18 cellular contexts compared by ENCODE assay signal in genomic region chr1:52523376-52523775, GRCh38. TPM values are rescaled to one million over a fixed set of nuclear protein-coding genes. Genes with fewer than 3 reads are reported as not detected.
A peak's percentile ranks its signal among the peaks of the same experiment; 100 is the strongest.
DNase-seq lines count a peak whose midpoint lies in the region; ATAC-seq, FAIRE-seq and TF ChIP-seq lines count a peak whose summit lies in the region.
"Had no signal": no experiment of that assay in that cellular context is flagged by ENCODE, and none has a peak within 500 bp of the region (broad histone marks: within the 10 kb centered on the region; RNA-seq: fewer than 3 reads in every experiment).

No MANE protein-coding gene starts in this region.

- dilution Hi-C loops in IMR-90 (cut with HindIII; ENCODE audit: low sequenced_read_pairs, unreplicated experiment), result no loop called here

- peaks cover 14% of the 10 kb centered on the region for H3K4me1 Mint-ChIP-seq in activated naive CD8-positive, alpha-beta T cell treated with anti-CD3 and anti-CD28 coated beads, Interleukin-2, amount 10 ng/mL, durations not matched to agents 7 days and 5 days
- H3K4me1 Mint-ChIP-seq in activated naive CD8-positive, alpha-beta T cell treated with anti-CD3 and anti-CD28 coated beads, Interleukin-2, amount 50 U/mL, for 24 hours, result peaks cover 23% of the 10 kb centered on the region
- peaks cover 7% of the 10 kb centered on the region for H3K4me1 Mint-ChIP-seq in osteocyte (ENCODE audit: unreplicated experiment)

- no CpG with 5 or more reads among the region's 3 CpGs for WGBS in IMR-90 (ENCODE audit: extremely low coverage in 2 of 2, insufficient read length in 1 of 2), 2 experiments
- 67 to 72% (median 72%) methylated on average over 3 of the region's 3 CpGs for WGBS in small intestine, 3 donors

- no peak overlapping the region for H2AFZ ChIP-seq in IMR-90 (replicated peaks; ENCODE audit: low read length, poor library complexity)

- 0 out of 2 replicates have a peak overlapping the region, but pooled peaks have one; percentile 12 for H3K4me2 ChIP-seq in IMR-90 (ENCODE audit: low read depth, low read length)

- no peak for TF ChIP-seq POLR2A in IMR-90 (IDR thresholded peaks at IDR 0.05; ENCODE audit: low read depth, low read length)

- BruUV-seq in IMR-90 (replicated peaks; lab: Mats Ljungman, UMichigan), result no TSS peak

- H2AK5ac ChIP-seq in IMR-90 (ENCODE audit: low read depth, low read length), result no peak overlapping the region

- H3K4me3 Mint-ChIP-seq in activated naive CD8-positive, alpha-beta T cell treated with anti-CD3 and anti-CD28 coated beads, Interleukin-2, amount 10 ng/mL, durations not matched to agents 7 days and 5 days, result no peak overlapping the region
- no peak overlapping the region for H3K4me3 Mint-ChIP-seq in activated naive CD8-positive, alpha-beta T cell treated with anti-CD3 and anti-CD28 coated beads, Interleukin-2, amount 50 U/mL, for 24 hours
- no peak overlapping the region for H3K4me3 Mint-ChIP-seq in osteocyte (ENCODE audit: unreplicated experiment)
- H3K4me3 Mint-ChIP-seq: dendritic cell treated with granulocyte-macrophage colony-stimulating factor and Interleukin-4, amounts not matched to agents 40 ng/mL and 50 ng/mL, for 4 days had no signal

- no peak for DNase-seq in activated naive CD8-positive, alpha-beta T cell treated with anti-CD3 and anti-CD28 coated beads, Interleukin-2, amount 10 ng/mL, durations not matched to agents 7 days and 5 days
- no peak for DNase-seq in activated naive CD8-positive, alpha-beta T cell treated with anti-CD3 and anti-CD28 coated beads, Interleukin-2, amount 50 U/mL, for 24 hours
- DNase-seq in IMR-90 (peak; percentile 76), astrocyte of the hippocampus (ENCODE audit: low read depth, low spot score) (peak; percentile 19), small intestine (peak; percentile 6), glomerular visceral epithelial cell (ENCODE audit: extremely low spot score) (no peak), WERI-Rb-1 (no peak), osteocyte (ENCODE audit: extremely low spot score, unreplicated experiment) (no peak)
- DNase-seq: AML-193, amygdala, erythroblast, heart left ventricle, MV-4-11, substantia nigra had no signal

- H3K14ac ChIP-seq in IMR-90 (replicated peaks; ENCODE audit: low read depth, low read length), result no peak overlapping the region

- H3K56ac ChIP-seq in IMR-90 (ENCODE audit: extremely low read depth, insufficient read depth, low read length), result no peak overlapping the region

- H3K23ac ChIP-seq in IMR-90 (ENCODE audit: low read depth, low read length), result no peak overlapping the region

- no peak for ATAC-seq in activated naive CD8-positive, alpha-beta T cell treated with anti-CD3 and anti-CD28 coated beads, Interleukin-2, amount 10 ng/mL, durations not matched to agents 7 days and 5 days (ENCODE audit: low read depth)
- ATAC-seq in activated naive CD8-positive, alpha-beta T cell treated with anti-CD3 and anti-CD28 coated beads, Interleukin-2, amount 50 U/mL, for 24 hours, result no peak
- ATAC-seq in IMR-90 (ENCODE audit: low read depth), result peak; percentile 73
- ATAC-seq: heart left ventricle, Panc1 had no signal

- H3K4me3 ChIP-seq in IMR-90 (ENCODE audit: insufficient read depth, low read depth, low read length), result no peak overlapping the region
- no peak overlapping the region for H3K4me3 ChIP-seq in small intestine (ENCODE audit: low read depth in 1 of 2, low read length in 2 of 2)
- H3K4me3 ChIP-seq in WERI-Rb-1 (ENCODE audit: low read depth, low read length), result no peak overlapping the region
- H3K4me3 ChIP-seq: HAP-1, heart left ventricle, right atrium auricular region had no signal

- H2BK5ac ChIP-seq in IMR-90 (ENCODE audit: low read depth, low read length, poor library complexity, severe bottlenecking), result no peak overlapping the region

- H4K20me1 ChIP-seq in IMR-90 (ENCODE audit: insufficient read depth, low read length), result peaks cover 10% of the 10 kb centered on the region

- in situ Hi-C loops in IMR-90 (cut with MboI; ENCODE audit: low sequenced_read_pairs), result no loop called here

- no peak overlapping the region for H2BK120ac ChIP-seq in IMR-90 (ENCODE audit: low read depth, low read length)

- H3K27ac Mint-ChIP-seq in activated naive CD8-positive, alpha-beta T cell treated with anti-CD3 and anti-CD28 coated beads, Interleukin-2, amount 10 ng/mL, durations not matched to agents 7 days and 5 days, result peak overlapping the region; percentile 16
- H3K27ac Mint-ChIP-seq in activated naive CD8-positive, alpha-beta T cell treated with anti-CD3 and anti-CD28 coated beads, Interleukin-2, amount 50 U/mL, for 24 hours, result no peak overlapping the region
- no peak overlapping the region for H3K27ac Mint-ChIP-seq in osteocyte (ENCODE audit: unreplicated experiment)
- H3K27ac Mint-ChIP-seq: dendritic cell treated with granulocyte-macrophage colony-stimulating factor and Interleukin-4, amounts not matched to agents 40 ng/mL and 50 ng/mL, for 4 days had no signal

- H3K9me1 ChIP-seq in IMR-90 (ENCODE audit: insufficient read depth, low read length), result no peaks in the 10 kb centered on the region

- CTCF ChIA-PET in IMR-90 (lab: Yijun Ruan, JAX), result no interaction called here

- no peaks in the 10 kb centered on the region for H3K27me3 Mint-ChIP-seq in activated naive CD8-positive, alpha-beta T cell treated with anti-CD3 and anti-CD28 coated beads, Interleukin-2, amount 10 ng/mL, durations not matched to agents 7 days and 5 days
- no peaks in the 10 kb centered on the region for H3K27me3 Mint-ChIP-seq in activated naive CD8-positive, alpha-beta T cell treated with anti-CD3 and anti-CD28 coated beads, Interleukin-2, amount 50 U/mL, for 24 hours
- no peaks in the 10 kb centered on the region for H3K27me3 Mint-ChIP-seq in osteocyte (ENCODE audit: unreplicated experiment)
- H3K27me3 Mint-ChIP-seq: dendritic cell treated with granulocyte-macrophage colony-stimulating factor and Interleukin-4, amounts not matched to agents 40 ng/mL and 50 ng/mL, for 4 days had no signal

- TF ChIP-seq RAD21 in IMR-90 (IDR thresholded peaks at IDR 0.05; ENCODE audit: low read length), result no peak

- H3K9ac ChIP-seq in IMR-90 (ENCODE audit: low read depth, low read length), result no peak overlapping the region

- POLR2A ChIA-PET in activated naive CD8-positive, alpha-beta T cell treated with anti-CD3 and anti-CD28 coated beads, Interleukin-2, amount 10 ng/mL, durations not matched to agents 7 days and 5 days (lab: Charles Lee), result no interaction called here
- POLR2A ChIA-PET in IMR-90 (lab: Charles Lee; ENCODE audit: unreplicated experiment), result no interaction called here

- no peak for TF ChIP-seq CTCF in IMR-90 (conservative IDR thresholded peaks at IDR 0.05; ENCODE audit: low read depth, low read length)
- TF ChIP-seq CTCF in WERI-Rb-1 (IDR thresholded peaks at IDR 0.05; ENCODE audit: low read depth, low read length), result no peak
- TF ChIP-seq CTCF in osteocyte (IDR thresholded peaks at IDR 0.05), result no peak

- H3K36me3 Mint-ChIP-seq in activated naive CD8-positive, alpha-beta T cell treated with anti-CD3 and anti-CD28 coated beads, Interleukin-2, amount 10 ng/mL, durations not matched to agents 7 days and 5 days, result peaks cover 29% of the 10 kb centered on the region
- peaks cover 26% of the 10 kb centered on the region for H3K36me3 Mint-ChIP-seq in activated naive CD8-positive, alpha-beta T cell treated with anti-CD3 and anti-CD28 coated beads, Interleukin-2, amount 50 U/mL, for 24 hours (ENCODE audit: low read depth)
- peaks cover 25% of the 10 kb centered on the region for H3K36me3 Mint-ChIP-seq in osteocyte (ENCODE audit: unreplicated experiment)

- no peak overlapping the region for H2AK9ac ChIP-seq in IMR-90 (replicated peaks; ENCODE audit: low read depth, low read length, poor library complexity)

- H3K4ac ChIP-seq in IMR-90 (ENCODE audit: low read depth, low read length), result no peak overlapping the region

- no peaks in the 10 kb centered on the region for H3K27me3 ChIP-seq in IMR-90 (ENCODE audit: control insufficient read depth, insufficient read depth, low read length)
- H3K27me3 ChIP-seq in small intestine (ENCODE audit: control insufficient read depth in 2 of 2, insufficient read depth in 2 of 2, low read length in 2 of 2), result no peaks in the 10 kb centered on the region
- no peaks in the 10 kb centered on the region for H3K27me3 ChIP-seq in WERI-Rb-1 (ENCODE audit: insufficient read depth, low read depth, severe bottlenecking)
- H3K27me3 ChIP-seq: heart left ventricle, right atrium auricular region had no signal

- H3K9me3 ChIP-seq in IMR-90 (ENCODE audit: control insufficient read depth, insufficient read depth, low read length), result no peaks in the 10 kb centered on the region
- H3K9me3 ChIP-seq in small intestine (ENCODE audit: control insufficient read depth, low read depth), result no peaks in the 10 kb centered on the region
- no peaks in the 10 kb centered on the region for H3K9me3 ChIP-seq in WERI-Rb-1 (ENCODE audit: severe bottlenecking)
- H3K9me3 ChIP-seq: HAP-1, heart left ventricle, right atrium auricular region had no signal

- intact Hi-C loops in IMR-90 (cut with micrococcal nuclease), result no loop called here

- H2BK20ac ChIP-seq in IMR-90 (ENCODE audit: low read depth, low read length), result no peak overlapping the region

- no peak overlapping the region for H4K8ac ChIP-seq in IMR-90 (ENCODE audit: low read depth in 2 of 2, low read length in 2 of 2)

- no peaks in the 10 kb centered on the region for H3K9me3 Mint-ChIP-seq in activated naive CD8-positive, alpha-beta T cell treated with anti-CD3 and anti-CD28 coated beads, Interleukin-2, amount 10 ng/mL, durations not matched to agents 7 days and 5 days
- no peaks in the 10 kb centered on the region for H3K9me3 Mint-ChIP-seq in activated naive CD8-positive, alpha-beta T cell treated with anti-CD3 and anti-CD28 coated beads, Interleukin-2, amount 50 U/mL, for 24 hours
- no peaks in the 10 kb centered on the region for H3K9me3 Mint-ChIP-seq in osteocyte (ENCODE audit: unreplicated experiment)
- H3K9me3 Mint-ChIP-seq: dendritic cell treated with granulocyte-macrophage colony-stimulating factor and Interleukin-4, amounts not matched to agents 40 ng/mL and 50 ng/mL, for 4 days had no signal

- H3K79me1 ChIP-seq in IMR-90 (ENCODE audit: low read depth in 1 of 2, low read length in 2 of 2), result peaks cover 0 to 28% of the 10 kb centered on the region in 2 experiments; a peak in 3 of 4 replicates

- H4K5ac ChIP-seq in IMR-90 (ENCODE audit: low read depth, low read length), result no peak overlapping the region

- H3K27ac ChIP-seq in IMR-90 (ENCODE audit: insufficient read depth, low read length), result peak overlapping the region; percentile 22; the same call in 1 of the 2 replicates
- no peak overlapping the region for H3K27ac ChIP-seq in small intestine (ENCODE audit: low read depth in 1 of 2, low read length in 1 of 2)
- no peak overlapping the region for H3K27ac ChIP-seq in WERI-Rb-1
- H3K27ac ChIP-seq: heart left ventricle, right atrium auricular region had no signal

- H3K4me1 ChIP-seq in IMR-90 (ENCODE audit: control insufficient read depth, insufficient read depth, low read length) (peaks cover 6% of the 10 kb centered on the region), small intestine (ENCODE audit: control insufficient read depth in 2 of 2, insufficient read depth in 1 of 2, low read depth in 1 of 2, low read length in 1 of 2) (no peaks in the 10 kb centered on the region)
- H3K4me1 ChIP-seq: heart left ventricle, right atrium auricular region had no signal

- peaks cover 5% of the 10 kb centered on the region; the same call in 1 of the 2 replicates for H3K36me3 ChIP-seq in IMR-90 (ENCODE audit: control insufficient read depth, insufficient read depth, low read length)
- no peaks in the 10 kb centered on the region for H3K36me3 ChIP-seq in small intestine (ENCODE audit: control insufficient read depth in 2 of 2, insufficient read depth in 2 of 2, low read length in 2 of 2)
- H3K36me3 ChIP-seq in WERI-Rb-1, result peaks cover 61% of the 10 kb centered on the region

- FAIRE-seq in small intestine (lab: Jason Lieb, UNC), result no peak

- H2BK15ac ChIP-seq in IMR-90 (ENCODE audit: low read depth, low read length), result no peak overlapping the region

- H3K18ac ChIP-seq in IMR-90 (ENCODE audit: low read depth, low read length), result no peak overlapping the region

- H4K91ac ChIP-seq in IMR-90 (ENCODE audit: insufficient read depth, low read depth, low read length), result no peak overlapping the region

RNA-seq across cellular contexts. Expression of gene TUT4, which starts 29.5 kb away (rescaled TPM):
- 100 to 1,000 TPM; 104 to 110 TPM for total RNA-seq in activated naive CD8-positive, alpha-beta T cell treated with anti-CD3 and anti-CD28 coated beads, Interleukin-2, amount 10 ng/mL, durations not matched to agents 7 days and 5 days
- 10.9 and 28.6 TPM in 2 replicates for total RNA-seq in IMR-90 (2012; rRNA removed)
- 40.0 and 42.7 TPM in 2 replicates for polyA plus RNA-seq in IMR-90 (2012; rRNA removed)
- 4.6 and 8.0 TPM in 2 replicates for polyA plus RNA-seq in IMR-90 (2012; cell fraction: cytosol; rRNA removed)
- polyA plus RNA-seq in IMR-90 (2012; cell fraction: nucleus; rRNA removed; ENCODE audit: low replicate concordance), result 94.9 and 117 TPM in 2 replicates
- 10 to 100 TPM in 1 of 3 donors, 1 to 10 TPM in 2; 2.9 to 10.6 (median 3.5) TPM for polyA plus RNA-seq in small intestine
- total RNA-seq in osteocyte, result 53.7 and 56.4 TPM in 2 replicates

Comparison
In these comparisons a context has a peak if more than half of its experiments do, and no peak if none do; other contexts are left out.
1. DNase-seq: peak in IMR-90 (single experiment), astrocyte of the hippocampus (single experiment) and small intestine (single experiment); none in activated naive CD8-positive, alpha-beta T cell treated with anti-CD3 and anti-CD28 coated beads, Interleukin-2, amount 10 ng/mL, durations not matched to agents 7 days and 5 days (single experiment), activated naive CD8-positive, alpha-beta T cell treated with anti-CD3 and anti-CD28 coated beads, Interleukin-2, amount 50 U/mL, for 24 hours (single experiment), glomerular visceral epithelial cell (single experiment), WERI-Rb-1 (single experiment) and osteocyte (single experiment).